In genomic region chr1:155967410-155968400, GRCh38 we compare ENCODE assay signal across 6 cellular contexts. TPM values are rescaled to one million over a fixed set of nuclear protein-coding genes. Genes with fewer than 3 reads are reported as not detected.
DNase-seq lines count a peak whose midpoint lies in the region; ATAC-seq and TF ChIP-seq lines count a peak whose summit lies in the region.

No MANE protein-coding gene starts in this region.

- H3K36me3 Mint-ChIP-seq in CD4-positive, CD25-positive, alpha-beta regulatory T cell: peaks cover 41% of the 10 kb centered on the region
- peaks cover 78% of the 10 kb centered on the region for H3K36me3 Mint-ChIP-seq in activated CD4-positive, alpha-beta memory T cell treated with anti-CD3 and anti-CD28 coated beads, Interleukin-2, amount 10 ng/mL, durations not matched to agents 7 days and 5 days (ENCODE audit: low read depth)

- H3K4me1 ChIP-seq in CD4-positive, CD25-positive, alpha-beta regulatory T cell (ENCODE audit: control insufficient read depth, insufficient read depth, low read length, poor library complexity, severe bottlenecking): peaks cover 59% of the 10 kb centered on the region
- H3K4me1 ChIP-seq in liver (ENCODE audit: control insufficient read depth in 4 of 4, insufficient read depth in 4 of 4, low read length in 3 of 4): peaks cover 7 to 39% (median 19%) of the 10 kb centered on the region in 4 donors

- TF ChIP-seq RAD21 in liver (IDR thresholded peaks at IDR 0.05): no peak

- CTCF ChIA-PET in activated CD4-positive, alpha-beta memory T cell treated with anti-CD3 and anti-CD28 coated beads, Interleukin-2, amount 10 ng/mL, durations not matched to agents 7 days and 5 days (lab: Charles Lee): interaction anchor here (0.6 to 1.9 kb wide), 7 partner anchors 8 to 123 kb away, joined by 3 to 12 read pairs (median 5); partner anchors contain the start of gene ARHGEF2

- peaks cover 0 to 1% (median 0%) of the 10 kb centered on the region in 7 donors for H3K9me3 Mint-ChIP-seq in CD4-positive, CD25-positive, alpha-beta regulatory T cell
- H3K9me3 Mint-ChIP-seq in activated CD4-positive, alpha-beta memory T cell treated with anti-CD3 and anti-CD28 coated beads, Interleukin-2, amount 10 ng/mL, durations not matched to agents 7 days and 5 days: no peaks in the 10 kb centered on the region

- peak overlapping the region; percentile 31 for H3K4me3 ChIP-seq in CD4-positive, CD25-positive, alpha-beta regulatory T cell (ENCODE audit: low read depth, low read length)
- no peak overlapping the region for H3K4me3 ChIP-seq in liver (ENCODE audit: low read depth in 1 of 3, low read length in 3 of 3)

- H3K27ac Mint-ChIP-seq in CD4-positive, CD25-positive, alpha-beta regulatory T cell: peak overlapping the region; percentile 91 to 97 (median 96)
- H3K27ac Mint-ChIP-seq in activated CD4-positive, alpha-beta memory T cell treated with anti-CD3 and anti-CD28 coated beads, Interleukin-2, amount 10 ng/mL, durations not matched to agents 7 days and 5 days: peak overlapping the region; percentile 87

- no peaks in the 10 kb centered on the region for H3K27me3 Mint-ChIP-seq in CD4-positive, CD25-positive, alpha-beta regulatory T cell
- no peaks in the 10 kb centered on the region for H3K27me3 Mint-ChIP-seq in activated CD4-positive, alpha-beta memory T cell treated with anti-CD3 and anti-CD28 coated beads, Interleukin-2, amount 10 ng/mL, durations not matched to agents 7 days and 5 days

- ATAC-seq in CD4-positive, CD25-positive, alpha-beta regulatory T cell (ENCODE audit: low read depth in 2 of 2): peak; percentile 33 to 58
- ATAC-seq in GM19455 (IDR thresholded peaks at IDR 0.05; ENCODE audit: unreplicated experiment) (no peak), HG02885 (IDR thresholded peaks at IDR 0.05; ENCODE audit: poor library complexity, unreplicated experiment) (no peak)

- DNase-seq in CD4-positive, CD25-positive, alpha-beta regulatory T cell: peak in 1 of 3 donors; percentile 60
- no peak for DNase-seq in activated CD4-positive, alpha-beta memory T cell treated with anti-CD3 and anti-CD28 coated beads, Interleukin-2, amount 10 ng/mL, durations not matched to agents 7 days and 5 days
- no peak for DNase-seq in NCI-H2171 treated with DMSO at 0.1 percent for 48 hours (lab: John Stamatoyannopoulos, UW)

- H3K9me3 ChIP-seq in CD4-positive, CD25-positive, alpha-beta regulatory T cell (ENCODE audit: control insufficient read depth in 2 of 2, low read length in 2 of 2): no peaks in the 10 kb centered on the region
- H3K9me3 ChIP-seq in liver (ENCODE audit: control insufficient read depth in 4 of 4, low read length in 3 of 4): no peaks in the 10 kb centered on the region

- POLR2A ChIA-PET in activated CD4-positive, alpha-beta memory T cell treated with anti-CD3 and anti-CD28 coated beads, Interleukin-2, amount 10 ng/mL, durations not matched to agents 7 days and 5 days (lab: Charles Lee): interaction anchor here (0.6 to 3.4 kb wide), 8 partner anchors 11 to 35 kb away, joined by 4 to 52 read pairs (median 5); partner anchors contain the start of genes ARHGEF2 and KHDC4

- H3K4me3 Mint-ChIP-seq in CD4-positive, CD25-positive, alpha-beta regulatory T cell: peak overlapping the region; percentile 67 to 92 (median 82)
- peak overlapping the region; percentile 24 for H3K4me3 Mint-ChIP-seq in activated CD4-positive, alpha-beta memory T cell treated with anti-CD3 and anti-CD28 coated beads, Interleukin-2, amount 10 ng/mL, durations not matched to agents 7 days and 5 days

- H3K4me1 Mint-ChIP-seq in CD4-positive, CD25-positive, alpha-beta regulatory T cell: peaks cover 0 to 73% (median 56%) of the 10 kb centered on the region in 4 donors
- peaks cover 82% of the 10 kb centered on the region for H3K4me1 Mint-ChIP-seq in activated CD4-positive, alpha-beta memory T cell treated with anti-CD3 and anti-CD28 coated beads, Interleukin-2, amount 10 ng/mL, durations not matched to agents 7 days and 5 days

- H3K27me3 ChIP-seq in CD4-positive, CD25-positive, alpha-beta regulatory T cell (ENCODE audit: control insufficient read depth, insufficient read depth, low read length): no peaks in the 10 kb centered on the region
- H3K27me3 ChIP-seq in liver (ENCODE audit: control insufficient read depth in 4 of 4, insufficient read depth in 4 of 4, low read length in 3 of 4): no peaks in the 10 kb centered on the region

- peak overlapping the region; percentile 72 for H3K27ac ChIP-seq in CD4-positive, CD25-positive, alpha-beta regulatory T cell (ENCODE audit: insufficient read depth, low read length, poor library complexity, severe bottlenecking)
- peak overlapping the region; percentile 29 to 60 for H3K27ac ChIP-seq in liver (ENCODE audit: low read depth in 1 of 2, low read length in 2 of 2)

- 58% methylated on average over 19 of the region's 19 CpGs for WGBS in liver

- no peak for TF ChIP-seq CTCF in liver (IDR thresholded peaks at IDR 0.05; ENCODE audit: low read depth, low read length, missing input control)

- H3K36me3 ChIP-seq in CD4-positive, CD25-positive, alpha-beta regulatory T cell (ENCODE audit: control insufficient read depth, insufficient read depth, low read length): peaks cover 70% of the 10 kb centered on the region
- peaks cover 2 to 6% (median 3%) of the 10 kb centered on the region in 4 donors for H3K36me3 ChIP-seq in liver (ENCODE audit: control insufficient read depth in 4 of 4, insufficient read depth in 3 of 4, low read depth in 1 of 4, low read length in 3 of 4)

- H3K9ac ChIP-seq in liver (ENCODE audit: low read depth in 1 of 2, low read length in 2 of 2): peak overlapping the region; percentile 6 to 23

TF ChIP-seq in liver, 16 proteins besides CTCF, POLR2A, EP300 and RAD21:
- TF ChIP-seq NR2F2 (IDR thresholded peaks at IDR 0.05) (peak; percentile 34), RXRA (IDR thresholded peaks at IDR 0.05) (peak; percentile 15 to 23), HNF4A (conservative IDR thresholded peaks at IDR 0.05) (peak; percentile 42 to 70), HNF4G (IDR thresholded peaks at IDR 0.05) (no peak), FOXA1 (IDR thresholded peaks at IDR 0.05) (no peak)
- TF ChIP-seq, protein P1, sequence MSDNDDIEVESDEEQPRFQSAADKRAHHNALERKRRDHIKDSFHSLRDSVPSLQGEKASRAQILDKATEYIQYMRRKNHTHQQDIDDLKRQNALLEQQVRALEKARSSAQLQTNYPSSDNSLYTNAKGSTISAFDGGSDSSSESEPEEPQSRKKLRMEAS (IDR thresholded peaks at IDR 0.05): peak; percentile 29

RNA-seq across cellular contexts. Expression of gene ARHGEF2, which starts 10.6 kb away (rescaled TPM):
- total RNA-seq in CD4-positive, CD25-positive, alpha-beta regulatory T cell: 108 TPM
- 10 to 100 TPM; 16.1 to 19.2 (median 16.3) TPM for polyA plus RNA-seq in CD4-positive, CD25-positive, alpha-beta regulatory T cell
- total RNA-seq in activated CD4-positive, alpha-beta memory T cell treated with anti-CD3 and anti-CD28 coated beads, Interleukin-2, amount 10 ng/mL, durations not matched to agents 7 days and 5 days: 100 to 1,000 TPM; 159 to 164 TPM
- total RNA-seq in liver: 10 to 100 TPM; 14.1 to 59.1 TPM
- polyA plus RNA-seq in liver: 1 to 10 TPM; 3.2 to 6.4 TPM

RNA-seq across cellular contexts. Expression of gene RXFP4, which starts 26.3 kb away (rescaled TPM):
- total RNA-seq in CD4-positive, CD25-positive, alpha-beta regulatory T cell: not detected
- polyA plus RNA-seq in CD4-positive, CD25-positive, alpha-beta regulatory T cell: 1 to 10 TPM in 1 of 4 donors, under 1 TPM in 1, not detected in 2; 0.32 to 1.4 TPM
- not detected for total RNA-seq in activated CD4-positive, alpha-beta memory T cell treated with anti-CD3 and anti-CD28 coated beads, Interleukin-2, amount 10 ng/mL, durations not matched to agents 7 days and 5 days
- not detected for total RNA-seq in liver
- polyA plus RNA-seq in liver: not detected

RNA-seq across cellular contexts. Expression of gene KHDC4, which starts 33.5 kb away (rescaled TPM):
- 60.1 TPM for total RNA-seq in CD4-positive, CD25-positive, alpha-beta regulatory T cell
- 10 to 100 TPM in 1 of 4 donors, 1 to 10 TPM in 3; 7.4 to 10.8 (median 8.3) TPM for polyA plus RNA-seq in CD4-positive, CD25-positive, alpha-beta regulatory T cell
- total RNA-seq in activated CD4-positive, alpha-beta memory T cell treated with anti-CD3 and anti-CD28 coated beads, Interleukin-2, amount 10 ng/mL, durations not matched to agents 7 days and 5 days: 10 to 100 TPM; 63.8 to 71.4 TPM
- 10 to 100 TPM; 18.2 to 32.6 TPM for total RNA-seq in liver
- polyA plus RNA-seq in liver: 10 to 100 TPM in 1 of 2 donors, 1 to 10 TPM in 1; 8.4 to 11.3 TPM

RNA-seq across cellular contexts. Expression of gene SSR2, which starts 53.0 kb away (rescaled TPM):
- 196 TPM for total RNA-seq in CD4-positive, CD25-positive, alpha-beta regulatory T cell
- 100 to 1,000 TPM; 358 to 421 (median 392) TPM for polyA plus RNA-seq in CD4-positive, CD25-positive, alpha-beta regulatory T cell
- total RNA-seq in activated CD4-positive, alpha-beta memory T cell treated with anti-CD3 and anti-CD28 coated beads, Interleukin-2, amount 10 ng/mL, durations not matched to agents 7 days and 5 days: 100 to 1,000 TPM; 262 to 268 TPM
- total RNA-seq in liver: 100 to 1,000 TPM; 101 to 264 TPM
- 100 to 1,000 TPM in 1 of 2 donors, 10 to 100 TPM in 1; 93.1 to 245 TPM for polyA plus RNA-seq in liver

RNA-seq across cellular contexts. Expression of gene RIT1, which starts 56.6 kb away (rescaled TPM):
- total RNA-seq in CD4-positive, CD25-positive, alpha-beta regulatory T cell: 55.8 TPM
- 10 to 100 TPM; 25.0 to 32.1 (median 29.0) TPM for polyA plus RNA-seq in CD4-positive, CD25-positive, alpha-beta regulatory T cell
- total RNA-seq in activated CD4-positive, alpha-beta memory T cell treated with anti-CD3 and anti-CD28 coated beads, Interleukin-2, amount 10 ng/mL, durations not matched to agents 7 days and 5 days: 10 to 100 TPM; 25.0 to 30.9 TPM
- total RNA-seq in liver: 10 to 100 TPM; 11.3 to 14.3 TPM
- polyA plus RNA-seq in liver: 1 to 10 TPM; 3.1 to 4.9 TPM

Comparison
In these comparisons a context has a peak if more than half of its experiments do, and no peak if none do; other contexts are left out.
1. ATAC-seq: peak in CD4-positive, CD25-positive, alpha-beta regulatory T cell (2 of 2); none in GM19455 (single experiment) and HG02885 (single experiment).